1 cellular context compared by ENCODE assay signal in genomic region chr3:85801955-85802354, GRCh38.
TF ChIP-seq lines count a peak whose summit lies in the region.

No MANE protein-coding gene starts in this region.

TF ChIP-seq in K562, 482 proteins besides CTCF, POLR2A, EP300 and RAD21 (continued from another document):
- no peak for TF ChIP-seq HEY1 (CRISPR knock-in tag; IDR thresholded peaks at IDR 0.05; ENCODE audit: borderline replicate concordance)
- no peak for TF ChIP-seq HDAC1 (IDR thresholded peaks at IDR 0.05)
